Comparison of ENCODE assay signal across 8 cellular contexts in the genomic region with DNA sequence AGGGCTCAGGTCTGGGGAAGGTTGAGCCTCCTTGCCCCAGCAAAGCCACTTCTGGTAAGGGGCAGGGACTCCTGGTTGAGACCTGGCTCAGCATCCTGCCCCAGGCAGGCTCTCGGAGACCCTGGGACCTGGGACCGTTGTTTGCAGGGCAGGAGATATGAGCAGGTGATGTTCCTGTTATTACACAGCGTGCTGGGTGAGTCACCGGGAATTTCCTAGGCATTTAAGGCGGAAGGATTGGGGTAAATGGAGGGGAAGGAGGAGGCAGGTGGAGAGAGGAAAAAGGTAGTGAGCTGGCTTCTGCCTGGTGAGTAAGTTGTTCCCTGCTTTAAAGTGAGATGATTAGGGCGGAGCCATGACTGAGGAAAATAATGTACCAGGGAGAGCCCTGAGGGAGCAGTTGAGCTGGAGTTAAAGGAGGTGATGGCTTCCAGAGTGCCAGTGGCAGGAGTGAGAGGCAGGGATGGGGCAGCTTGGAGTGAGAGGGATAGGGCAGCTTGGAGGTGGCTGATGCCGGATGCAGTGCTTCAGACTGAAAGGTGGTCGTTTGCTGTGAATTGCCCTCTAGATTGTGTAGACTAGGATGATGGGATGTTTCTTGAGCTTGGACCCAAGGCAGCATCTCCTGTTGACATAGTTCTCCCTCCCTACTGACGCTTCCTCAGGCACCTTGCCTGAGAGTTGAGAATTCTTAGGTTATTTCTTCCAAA.
DNase-seq lines count a peak whose midpoint lies in the region; ATAC-seq, FAIRE-seq and TF ChIP-seq lines count a peak whose summit lies in the region.

No MANE protein-coding gene starts in this region.

- no peaks in the 10 kb centered on the region for H3K27me3 ChIP-seq in BLaER1 treated with 17β-estradiol and CSF1 and Interleukin-3, amounts not matched to agents 10 nM and 100 nM
- H3K27me3 ChIP-seq in GM12878 (replicated peaks in 1 of 2; ENCODE audit: control insufficient read depth in 2 of 2, insufficient read depth in 2 of 2, low read length in 1 of 2), result no peaks in the 10 kb centered on the region

- H3K27ac Mint-ChIP-seq in natural killer cell treated with Interleukin-12 subunit alpha and Interleukin-12 subunit beta and Interleukin-15 and Interleukin-18, amount 100 ng/mL, for 72 hours, result peak overlapping the region; percentile 73 to 91

- peak overlapping the region in 5 of 10 experiments; percentile 6 to 21 (median 17); a peak in 6 of 20 replicates for H3K4me3 ChIP-seq in BLaER1 treated with 17β-estradiol and CSF1 and Interleukin-3, amounts not matched to agents 10 nM and 100 nM
- no peak overlapping the region for H3K4me3 ChIP-seq in GM12878

- peak overlapping the region; percentile 75 for H3K4me3 Mint-ChIP-seq in natural killer cell treated with Interleukin-12 subunit alpha and Interleukin-12 subunit beta and Interleukin-15 and Interleukin-18, amount 100 ng/mL, for 72 hours

- H3K9ac ChIP-seq in BLaER1 treated with 17β-estradiol and CSF1 and Interleukin-3, amounts not matched to agents 10 nM and 100 nM, result peak overlapping the region; percentile 3 to 75 (median 68); a peak in 19 of 22 replicates
- H3K9ac ChIP-seq in GM12878 (ENCODE audit: control insufficient read depth, insufficient read depth, low read length), result no peak overlapping the region

- no peak for TF ChIP-seq CTCF in GM12878 (IDR thresholded peaks at IDR 0.05 in 2 of 3, conservative IDR thresholded peaks at IDR 0.05 in 1 of 3; ENCODE audit: control insufficient read depth in 2 of 3, extremely low read depth in 1 of 3, insufficient read depth in 1 of 3, low read depth in 3 of 3, low read length in 3 of 3)

- POLR2A ChIA-PET in GM12878 (lab: Charles Lee), result interaction anchor here (1.3 to 1.8 kb wide), 2 partner anchors 41 to 74 kb away, joined by 4 to 6 read pairs; no protein-coding TSS in a partner anchor

- ATAC-seq in GM12878, result peak; percentile 38
- ATAC-seq in natural killer cell treated with Interleukin-12 subunit alpha and Interleukin-12 subunit beta and Interleukin-15 and Interleukin-18, amount 100 ng/mL, for 72 hours, result no peak
- no peak for ATAC-seq in HG02571 (IDR thresholded peaks at IDR 0.05; ENCODE audit: unreplicated experiment)
- no peak for ATAC-seq in HG03025 (IDR thresholded peaks at IDR 0.05; ENCODE audit: low FRiP score, unreplicated experiment)

- RAD21 ChIA-PET in GM12878 (lab: Charles Lee; ENCODE audit: unreplicated experiment), result interaction anchor here (1.3 kb wide), 2 partner anchors 54 to 74 kb away, joined by 4 to 5 read pairs; no protein-coding TSS in a partner anchor

- peak; percentile 53; the same call in 1 of the 2 replicates for TF ChIP-seq EP300 in Ishikawa (IDR thresholded peaks at IDR 0.05; ENCODE audit: borderline replicate concordance)
- TF ChIP-seq EP300 in GM12878 (IDR thresholded peaks at IDR 0.05; ENCODE audit: borderline replicate concordance in 1 of 2, control insufficient read depth in 1 of 2, low read depth in 2 of 2, low read length in 2 of 2), result no peak

- H2AFZ ChIP-seq in GM12878 (ENCODE audit: control insufficient read depth, low read depth, low read length), result no peak overlapping the region

- WGBS in GM12878 (ENCODE audit: insufficient coverage, insufficient replicate concordance, low lambda C conversion rate, missing lambda C conversion rate), result 33% methylated on average over 9 of the region's 9 CpGs

- H3K36me3 Mint-ChIP-seq in natural killer cell treated with Interleukin-12 subunit alpha and Interleukin-12 subunit beta and Interleukin-15 and Interleukin-18, amount 100 ng/mL, for 72 hours, result peaks cover 14% of the 10 kb centered on the region

- peak overlapping the region in 10 of 11 experiments; percentile 55 to 93 (median 82); a peak in 19 of 22 replicates for H3K4me2 ChIP-seq in BLaER1 treated with 17β-estradiol and CSF1 and Interleukin-3, amounts not matched to agents 10 nM and 100 nM
- H3K4me2 ChIP-seq in GM12878 (ENCODE audit: control insufficient read depth, insufficient read depth), result no peak overlapping the region; the same call in 1 of the 2 replicates

- no peaks in the 10 kb centered on the region for H3K9me3 Mint-ChIP-seq in natural killer cell treated with Interleukin-12 subunit alpha and Interleukin-12 subunit beta and Interleukin-15 and Interleukin-18, amount 100 ng/mL, for 72 hours

- H4K20me1 ChIP-seq in BLaER1 treated with 17β-estradiol and CSF1 and Interleukin-3, amounts not matched to agents 10 nM and 100 nM, result peaks cover 9 to 100% (median 91%) of the 10 kb centered on the region in 11 experiments; a peak in 19 of 22 replicates
- no peaks in the 10 kb centered on the region for H4K20me1 ChIP-seq in GM12878 (ENCODE audit: control insufficient read depth, insufficient read depth)

- SMC1A ChIA-PET in GM12878 (lab: Charles Lee; ENCODE audit: uncharacterized antibody, unreplicated experiment), result interaction anchor here (0.6 to 1.8 kb wide), 8 partner anchors 35 to 152 kb away, joined by 3 to 5 read pairs (median 3); no protein-coding TSS in a partner anchor

- no peak; the same call in 1 of the 2 replicates for TF ChIP-seq POLR2A in GM12878 (IDR thresholded peaks at IDR 0.05; ENCODE audit: low read depth, low read length)

- no peaks in the 10 kb centered on the region for H3K79me2 ChIP-seq in GM12878 (ENCODE audit: control insufficient read depth, insufficient read depth, low read length)

- no peaks in the 10 kb centered on the region for H3K9me3 ChIP-seq in BLaER1 treated with 17β-estradiol and CSF1 and Interleukin-3, amounts not matched to agents 10 nM and 100 nM (replicated peaks in 1 of 11)
- H3K9me3 ChIP-seq in GM12878 (replicated peaks; ENCODE audit: control insufficient read depth, insufficient read depth, low read length), result no peaks in the 10 kb centered on the region

- TF ChIP-seq RAD21 in Ishikawa (IDR thresholded peaks at IDR 0.05; ENCODE audit: low read depth) (no peak), GM12878 (IDR thresholded peaks at IDR 0.05; ENCODE audit: insufficient read depth, low read depth, low read length) (no peak)

- H3K4me1 ChIP-seq in BLaER1 treated with 17β-estradiol and CSF1 and Interleukin-3, amounts not matched to agents 10 nM and 100 nM, result peaks cover 33 to 92% (median 75%) of the 10 kb centered on the region in 10 experiments
- H3K4me1 ChIP-seq in GM12878 (ENCODE audit: control insufficient read depth, insufficient read depth, low read length), result peaks cover 21% of the 10 kb centered on the region

- in situ Hi-C loops in GM12878 (cut with MboI), result no loop called here

- H3K27ac ChIP-seq in BLaER1 treated with 17β-estradiol and CSF1 and Interleukin-3, amounts not matched to agents 10 nM and 100 nM, result peak overlapping the region in 10 of 11 experiments; percentile 61 to 89 (median 84); a peak in 21 of 22 replicates
- peak overlapping the region; percentile 27 for H3K27ac ChIP-seq in GM12878 (ENCODE audit: control insufficient read depth, insufficient read depth)

- intact Hi-C loops in GM12878 (cut with micrococcal nuclease; ENCODE audit: unreplicated experiment), result no loop called here

- peaks cover 43 to 61% of the 10 kb centered on the region in 2 donors for H3K4me1 Mint-ChIP-seq in natural killer cell treated with Interleukin-12 subunit alpha and Interleukin-12 subunit beta and Interleukin-15 and Interleukin-18, amount 100 ng/mL, for 72 hours (ENCODE audit: low read depth in 2 of 2)

- peak; percentile 62 for FAIRE-seq in GM12878 (lab: Jason Lieb, UNC)

- H3K36me3 ChIP-seq in BLaER1 treated with 17β-estradiol and CSF1 and Interleukin-3, amounts not matched to agents 10 nM and 100 nM, result peaks cover 90 to 100% (median 99%) of the 10 kb centered on the region in 11 experiments
- peaks cover 29 to 33% of the 10 kb centered on the region in 2 experiments for H3K36me3 ChIP-seq in GM12878 (ENCODE audit: control insufficient read depth in 2 of 2, insufficient read depth in 2 of 2, low read length in 1 of 2)

- H3K27me3 Mint-ChIP-seq in natural killer cell treated with Interleukin-12 subunit alpha and Interleukin-12 subunit beta and Interleukin-15 and Interleukin-18, amount 100 ng/mL, for 72 hours, result no peaks in the 10 kb centered on the region

- no TSS peak for BruUV-seq in GM12878 (replicated peaks; lab: Mats Ljungman, UMichigan)

- no peak for DNase-seq in GM12878 (ENCODE audit: low read depth, low spot score)
- DNase-seq in natural killer cell treated with Interleukin-12 subunit alpha and Interleukin-12 subunit beta and Interleukin-15 and Interleukin-18, amount 100 ng/mL, for 72 hours (ENCODE audit: low spot score), result no peak
- no peak for DNase-seq in inferior parietal cortex (ENCODE audit: extremely low spot score)
- no peak for DNase-seq in hippocampal formation (lab: John Stamatoyannopoulos, UW)

- CTCF ChIA-PET in GM12878 (lab: Yijun Ruan, JAX), result interaction anchor here (0.9 kb wide), 1 partner anchor 72 kb away, joined by 3 read pairs; no protein-coding TSS in a partner anchor

TF ChIP-seq in Ishikawa, 13 proteins besides CTCF, POLR2A, EP300 and RAD21:
- TF ChIP-seq TEAD4 (IDR thresholded peaks at IDR 0.05) (peak; percentile 45), TCF12 (IDR thresholded peaks at IDR 0.05; ENCODE audit: low read depth) (no peak), NFIC (IDR thresholded peaks at IDR 0.05) (no peak)
- TF ChIP-seq, protein P1, sequence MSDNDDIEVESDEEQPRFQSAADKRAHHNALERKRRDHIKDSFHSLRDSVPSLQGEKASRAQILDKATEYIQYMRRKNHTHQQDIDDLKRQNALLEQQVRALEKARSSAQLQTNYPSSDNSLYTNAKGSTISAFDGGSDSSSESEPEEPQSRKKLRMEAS (IDR thresholded peaks at IDR 0.05), result no peak

TF ChIP-seq in GM12878, 131 proteins besides CTCF, POLR2A, EP300 and RAD21 (continues in another document):
- TF ChIP-seq PAX8 (IDR thresholded peaks at IDR 0.05) (no peak), ATF2 (IDR thresholded peaks at IDR 0.05; ENCODE audit: low read length) (0 out of 2 replicates have a peak, but pooled peaks have one; percentile 27), HDAC2 (IDR thresholded peaks at IDR 0.05) (no peak), SMAD5 (IDR thresholded peaks at IDR 0.05; ENCODE audit: low read depth) (no peak), JUNB (IDR thresholded peaks at IDR 0.05) (peak; percentile 62), EZH2 (IDR thresholded peaks at IDR 0.05; ENCODE audit: borderline replicate concordance, control insufficient read depth, low read depth, low read length) (no peak), RUNX3 (IDR thresholded peaks at IDR 0.05; ENCODE audit: low read length) (peak; percentile 50), EED (IDR thresholded peaks at IDR 0.05; ENCODE audit: low read depth) (peak; percentile 89), ESRRA (IDR thresholded peaks at IDR 0.05; ENCODE audit: low read length) (no peak)
